Comparison of ENCODE assay signal across 7 cellular contexts in the genomic region with DNA sequence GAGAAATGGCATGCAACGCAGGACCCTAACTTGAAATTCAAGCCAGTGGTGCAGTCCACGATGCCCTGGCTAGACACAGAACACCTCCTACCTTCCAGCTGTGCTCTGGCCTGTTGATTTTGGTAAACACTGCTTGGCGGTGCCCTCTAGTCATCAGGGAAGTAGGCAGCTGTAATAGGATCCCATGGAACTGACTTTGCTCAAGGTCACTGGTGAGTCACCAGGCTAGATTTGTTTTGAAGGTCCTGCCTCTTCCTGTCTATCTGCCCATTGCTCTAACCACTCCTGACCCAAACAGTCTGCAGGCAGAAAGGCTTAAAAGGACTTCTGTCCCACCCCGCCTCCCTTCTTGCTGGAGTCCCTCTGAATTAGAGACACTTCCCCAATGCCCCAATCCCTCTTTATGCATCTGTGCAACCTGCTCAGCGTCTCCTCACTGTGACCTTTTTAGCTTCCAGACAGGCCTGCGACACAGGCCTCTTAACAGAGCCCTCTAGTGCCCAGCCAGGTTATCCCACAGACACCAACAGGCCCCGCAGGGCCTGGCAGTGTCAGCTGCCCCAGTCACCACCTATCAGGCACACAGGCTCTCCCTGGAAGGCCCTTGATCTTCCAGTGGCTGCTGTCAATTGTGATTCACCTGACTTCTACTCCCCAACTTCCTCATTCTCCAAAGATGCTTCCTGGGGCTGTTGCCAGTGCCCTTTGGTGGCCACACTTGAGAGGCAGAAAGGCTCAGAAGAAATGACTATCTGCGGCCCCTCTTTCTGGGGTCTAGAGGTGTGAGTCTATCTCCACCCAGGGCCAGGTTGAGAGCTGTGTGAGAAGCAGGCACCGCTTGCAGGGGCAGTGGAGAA.
DNase-seq lines count a peak whose midpoint lies in the region; ATAC-seq and TF ChIP-seq lines count a peak whose summit lies in the region.

No MANE protein-coding gene starts in this region.

- TF ChIP-seq CTCF in GM06990 (IDR thresholded peaks at IDR 0.05; ENCODE audit: insufficient read depth, low read length, poor library complexity, severe bottlenecking) (peak; percentile 68), RWPE2 (IDR thresholded peaks at IDR 0.05; ENCODE audit: poor library complexity, severe bottlenecking) (peak; percentile 76)

- peaks cover 22% of the 10 kb centered on the region for H3K36me3 ChIP-seq in GM06990 (ENCODE audit: control insufficient read depth, insufficient read depth, low read length)
- H3K36me3 ChIP-seq in RWPE2 (ENCODE audit: low read depth), result peaks cover 38% of the 10 kb centered on the region

- DNase-seq in GM06990 (ENCODE audit: extremely low read depth, insufficient read length) (no peak), HUDEP-2 (lab: John Stamatoyannopoulos, UW; ENCODE audit: unreplicated experiment in 76 of 76) (peak in 68 of 76 experiments; percentile 7 to 74 (median 42)), RWPE2 (ENCODE audit: low spot score) (no peak), brain pericyte (ENCODE audit: low read depth, low spot score) (peak; percentile 54), islet precursor cell (peak; percentile 94)
- peak; percentile 44 for DNase-seq in stimulated activated CD4-positive, alpha-beta T cell treated with anti-CD3 and anti-CD28 coated beads, Interleukin-15, amount 100 ng/mL, for 24 hours

- H3K9me3 ChIP-seq in RWPE2 (ENCODE audit: severe bottlenecking), result no peaks in the 10 kb centered on the region

- peaks cover 12% of the 10 kb centered on the region for H3K4me1 ChIP-seq in RWPE2 (ENCODE audit: insufficient read depth, poor library complexity, severe bottlenecking)

- H3K4me3 ChIP-seq in GM06990 (replicated peaks; ENCODE audit: low read depth, low read length) (no peak overlapping the region), RWPE2 (ENCODE audit: severe bottlenecking) (no peak overlapping the region)

- ATAC-seq in RWPE2 (ENCODE audit: low read depth) (peak; percentile 94), HG03565 (IDR thresholded peaks at IDR 0.05; ENCODE audit: unreplicated experiment) (no peak)

- H3K27me3 ChIP-seq in GM06990 (replicated peaks; ENCODE audit: control insufficient read depth, insufficient read depth, low read length) (no peaks in the 10 kb centered on the region), RWPE2 (ENCODE audit: insufficient read depth, poor library complexity, severe bottlenecking) (no peaks in the 10 kb centered on the region)

- peak overlapping the region; percentile 70 for H3K27ac ChIP-seq in RWPE2 (ENCODE audit: poor library complexity, severe bottlenecking)

Comparison
In these comparisons a context has a peak if more than half of its experiments do, and no peak if none do; other contexts are left out.
1. DNase-seq: peak in HUDEP-2 (68 of 76), brain pericyte (single experiment), islet precursor cell (single experiment) and stimulated activated CD4-positive, alpha-beta T cell treated with anti-CD3 and anti-CD28 coated beads, Interleukin-15, amount 100 ng/mL, for 24 hours (single experiment); none in GM06990 (single experiment) and RWPE2 (single experiment).